20 cellular contexts compared by ENCODE assay signal in genomic region chr5:946720-947625, GRCh38. TPM values are rescaled to one million over a fixed set of nuclear protein-coding genes. Genes with fewer than 3 reads are reported as not detected.
DNase-seq lines count a peak whose midpoint lies in the region; ATAC-seq and TF ChIP-seq lines count a peak whose summit lies in the region.
"Had no signal": no experiment of that assay in that cellular context is flagged by ENCODE, and none has a peak within 500 bp of the region (broad histone marks: within the 10 kb centered on the region; RNA-seq: fewer than 3 reads in every experiment).

No MANE protein-coding gene starts in this region.

- H3K4me1 Mint-ChIP-seq in HFFc6 (ENCODE audit: low read depth), result no peaks in the 10 kb centered on the region
- H3K4me1 Mint-ChIP-seq: central memory CD8-positive, alpha-beta T cell had no signal

- ATAC-seq in heart left ventricle (peak in 3 of 4 donors; percentile 10 to 22 (median 12)), GM19467 (IDR thresholded peaks at IDR 0.05; ENCODE audit: unreplicated experiment) (no peak)

- H3K36me3 Mint-ChIP-seq in HFFc6 (ENCODE audit: low read depth), result peaks cover 9% of the 10 kb centered on the region; the same call in 1 of the 2 replicates

- TF ChIP-seq CTCF in heart left ventricle (IDR thresholded peaks at IDR 0.05) (no peak), right atrium auricular region (IDR thresholded peaks at IDR 0.05) (no peak), coronary artery (IDR thresholded peaks at IDR 0.05) (no peak), HFFc6 (IDR thresholded peaks at IDR 0.05) (no peak)

- TF ChIP-seq POLR2A in heart left ventricle (IDR thresholded peaks at IDR 0.05), result no peak

- H3K27ac ChIP-seq in heart left ventricle (no peak overlapping the region), right atrium auricular region (no peak overlapping the region), coronary artery (no peak overlapping the region)
- H3K27ac ChIP-seq: HL-60, tibial nerve had no signal

- H3K36me3 ChIP-seq in heart left ventricle (no peaks in the 10 kb centered on the region), right atrium auricular region (no peaks in the 10 kb centered on the region)
- H3K36me3 ChIP-seq: tibial nerve had no signal

- H3K4me3 ChIP-seq in heart left ventricle (no peak overlapping the region), right atrium auricular region (no peak overlapping the region), coronary artery (no peak overlapping the region)
- H3K4me3 ChIP-seq: tibial nerve had no signal

- no peak for DNase-seq in heart left ventricle
- no peak for DNase-seq in right atrium auricular region (ENCODE audit: low spot score)
- peak; percentile 61 for DNase-seq in coronary artery (ENCODE audit: low spot score)
- peak; percentile 89 for DNase-seq in mesenteric fat pad (ENCODE audit: low spot score)
- no peak for DNase-seq in HFFc6
- no peak for DNase-seq in NCI-H1105 (lab: John Stamatoyannopoulos, UW)
- DNase-seq in DMS114 treated with DMSO at 0.1 percent for 48 hours (lab: John Stamatoyannopoulos, UW; ENCODE audit: unreplicated experiment), result no peak
- DNase-seq: activated CD4-positive, CD25-positive, alpha-beta regulatory T cell treated with anti-CD3 and anti-CD28 coated beads, Interleukin-2, amount 50 U/mL, for 72 hours; activated naive CD4-positive, alpha-beta T cell; amygdala; CD4-positive, CD25-positive, alpha-beta regulatory T cell; KBM-7; stimulated activated naive CD4-positive, alpha-beta T cell treated with Interleukin-2 at 50 U/mL for 16 hours; T1000 had no signal

- H3K27me3 Mint-ChIP-seq in HFFc6 (ENCODE audit: insufficient read depth), result peaks cover 72% of the 10 kb centered on the region

- WGBS in heart left ventricle, 4 donors, result 70 to 82% (median 77%) methylated on average over 18 to 30 of the region's 30 CpGs

- H3K9me3 Mint-ChIP-seq in HFFc6, result peaks cover 18% of the 10 kb centered on the region
- H3K9me3 Mint-ChIP-seq: CD4-positive, CD25-positive, alpha-beta regulatory T cell; central memory CD8-positive, alpha-beta T cell had no signal

- H3K4me3 Mint-ChIP-seq in HFFc6, result no peak overlapping the region
- H3K4me3 Mint-ChIP-seq: CD4-positive, CD25-positive, alpha-beta regulatory T cell; central memory CD8-positive, alpha-beta T cell; mesothelial cell of epicardium; nephron had no signal

- H3K27me3 ChIP-seq in heart left ventricle, result peaks cover 0 to 52% (median 18%) of the 10 kb centered on the region in 9 donors
- H3K27me3 ChIP-seq in right atrium auricular region, result no peaks in the 10 kb centered on the region

- intact Hi-C loops in heart left ventricle (cut with DNase I), result no loop called here

- H3K9me3 ChIP-seq in heart left ventricle, result peaks cover 0 to 14% (median 0%) of the 10 kb centered on the region in 12 donors
- H3K9me3 ChIP-seq in right atrium auricular region, result peaks cover 0 to 16% of the 10 kb centered on the region in 2 donors

- no peak overlapping the region for H3K27ac Mint-ChIP-seq in HFFc6
- H3K27ac Mint-ChIP-seq: CD4-positive, CD25-positive, alpha-beta regulatory T cell; mesothelial cell of epicardium had no signal

- H3K4me1 ChIP-seq in heart left ventricle (peaks cover 0 to 15% (median 0%) of the 10 kb centered on the region in 12 donors), right atrium auricular region (peaks cover 0 to 17% of the 10 kb centered on the region in 2 donors)

RNA-seq across cellular contexts. Expression of gene TRIP13, which starts 54.3 kb away (rescaled TPM):
- total RNA-seq in heart left ventricle (1 to 10 TPM in 2 of 9 donors, under 1 TPM in 7; 0.31 to 4.2 (median 0.49) TPM), right atrium auricular region (under 1 TPM; 0.20 to 0.93 TPM), mesenteric fat pad (1.2 TPM)
- 1 to 10 TPM in 1 of 2 donors, under 1 TPM in 1; 0.19 to 1.8 TPM for polyA plus RNA-seq in heart left ventricle
- 10 to 100 TPM; 16.5 to 40.4 (median 35.8) TPM for total RNA-seq in HFFc6 (2021; fragmentation: NEBNext Ultra II Directional; extraction: Animal tissue kit (Norgen Biotek cat#: 25700))

RNA-seq across cellular contexts. Expression of gene BRD9, which starts 54.4 kb away (rescaled TPM):
- total RNA-seq in heart left ventricle (10 to 100 TPM; 17.9 to 32.1 (median 23.9) TPM), right atrium auricular region (10 to 100 TPM; 15.0 to 16.1 TPM), mesenteric fat pad (38.2 TPM)
- 10 to 100 TPM; 17.5 to 19.5 TPM for polyA plus RNA-seq in heart left ventricle
- 10 to 100 TPM; 28.0 to 31.5 (median 31.0) TPM for total RNA-seq in HFFc6 (2021; fragmentation: NEBNext Ultra II Directional; extraction: Animal tissue kit (Norgen Biotek cat#: 25700))

Comparison
In these comparisons a context has a peak if more than half of its experiments do, and no peak if none do; other contexts are left out.
1. DNase-seq: peak in coronary artery (single experiment) and mesenteric fat pad (single experiment); none in heart left ventricle (0 of 5), right atrium auricular region (single experiment), HFFc6 (single experiment), NCI-H1105 (single experiment) and DMS114 treated with DMSO at 0.1 percent for 48 hours (single experiment).